In the genomic region with DNA sequence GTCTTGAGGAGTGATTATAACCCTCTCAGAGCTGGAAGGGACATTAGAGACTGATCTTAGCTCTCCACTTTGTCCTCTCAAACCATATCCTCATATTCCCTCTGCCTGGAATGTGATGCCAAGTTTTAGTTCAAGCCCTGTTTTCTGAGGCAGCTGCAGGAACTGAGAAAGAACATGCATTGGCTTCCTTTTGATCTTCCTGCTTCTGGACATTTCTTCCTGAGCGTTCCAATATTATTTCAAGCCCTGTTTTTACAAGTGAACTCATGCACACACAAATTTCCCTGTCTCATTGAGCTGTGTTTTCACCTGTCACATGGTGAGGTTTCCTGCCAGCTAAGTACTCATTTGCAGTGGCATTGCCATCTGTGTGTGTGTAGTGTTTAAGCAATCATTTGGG, we compare ENCODE assay signal across 12 cellular contexts. TPM values are rescaled to one million over a fixed set of nuclear protein-coding genes. Genes with fewer than 3 reads are reported as not detected.
DNase-seq lines count a peak whose midpoint lies in the region; ATAC-seq, FAIRE-seq and TF ChIP-seq lines count a peak whose summit lies in the region.
"Had no signal": no experiment of that assay in that cellular context is flagged by ENCODE, and none has a peak within 500 bp of the region (broad histone marks: within the 10 kb centered on the region; RNA-seq: fewer than 3 reads in every experiment).

No MANE protein-coding gene starts in this region.

- no peak for FAIRE-seq in HepG2 (lab: Jason Lieb, UNC)

- no peak for TF ChIP-seq EP300 in HepG2 (IDR thresholded peaks at IDR 0.05; ENCODE audit: low read depth in 2 of 2, low read length in 2 of 2)
- TF ChIP-seq EP300 in HepG2 (CRISPR knock-in tag; IDR thresholded peaks at IDR 0.05; ENCODE audit: borderline replicate concordance), result no peak
- TF ChIP-seq EP300 in suprapubic skin (IDR thresholded peaks at IDR 0.05), result no peak

- TF ChIP-seq RAD21 in liver (IDR thresholded peaks at IDR 0.05) (peak in 1 of 2 donors; percentile 30), HepG2 (CRISPR knock-in tag; IDR thresholded peaks at IDR 0.05) (no peak)

- H3K27ac ChIP-seq in liver (ENCODE audit: low read depth in 1 of 2, low read length in 2 of 2) (no peak overlapping the region), HepG2 (ENCODE audit: extremely low read length, insufficient read depth, low read length) (no peak overlapping the region), tibial artery (no peak overlapping the region), suprapubic skin (no peak overlapping the region)

- H3K9me3 ChIP-seq in liver (ENCODE audit: control insufficient read depth in 4 of 4, low read length in 3 of 4), result no peaks in the 10 kb centered on the region
- no peaks in the 10 kb centered on the region for H3K9me3 ChIP-seq in HepG2 (ENCODE audit: low read length)
- H3K9me3 ChIP-seq in tibial artery, result no peaks in the 10 kb centered on the region
- no peaks in the 10 kb centered on the region for H3K9me3 ChIP-seq in suprapubic skin

- TF ChIP-seq CTCF in liver (IDR thresholded peaks at IDR 0.05; ENCODE audit: low read depth, low read length, missing input control), result no peak
- no peak for TF ChIP-seq CTCF in HepG2 (CRISPR knock-in tag; IDR thresholded peaks at IDR 0.05)
- no peak for TF ChIP-seq CTCF in tibial artery (IDR thresholded peaks at IDR 0.05)
- TF ChIP-seq CTCF in suprapubic skin (IDR thresholded peaks at IDR 0.05), result no peak

- H2AFZ ChIP-seq in HepG2 (ENCODE audit: low read length), result no peak overlapping the region

- H4K20me1 ChIP-seq in HepG2 (ENCODE audit: insufficient read depth, low read length), result no peaks in the 10 kb centered on the region

- no peak for TF ChIP-seq POLR2A in HepG2 (IDR thresholded peaks at IDR 0.05; ENCODE audit: insufficient read depth in 1 of 2, low read depth in 2 of 2, low read length in 2 of 2)
- no peak for TF ChIP-seq POLR2A in suprapubic skin (IDR thresholded peaks at IDR 0.05)

- H3K79me2 ChIP-seq in HepG2 (ENCODE audit: insufficient read depth, low read length), result peaks cover 4% of the 10 kb centered on the region

- H3K27me3 ChIP-seq in liver (ENCODE audit: control insufficient read depth in 4 of 4, insufficient read depth in 4 of 4, low read length in 3 of 4), result no peaks in the 10 kb centered on the region
- no peaks in the 10 kb centered on the region for H3K27me3 ChIP-seq in HepG2 (ENCODE audit: control insufficient read depth in 1 of 2, insufficient read depth in 2 of 2, low read length in 2 of 2)
- H3K27me3 ChIP-seq in tibial artery, result no peaks in the 10 kb centered on the region
- no peaks in the 10 kb centered on the region for H3K27me3 ChIP-seq in suprapubic skin

- DNase-seq in HepG2 (ENCODE audit: low spot score) (no peak), cerebellum (ENCODE audit: low spot score) (peak; percentile 43), lung microvascular endothelial cell (ENCODE audit: low read depth in 2 of 2) (peak; percentile 81 to 82), putamen (ENCODE audit: low spot score) (no peak), tibial artery (no peak), suprapubic skin (ENCODE audit: low spot score in 2 of 2) (no peak)
- no peak for DNase-seq in activated CD4-positive, alpha-beta T cell treated with anti-CD3 and anti-CD28 coated beads, Interleukin-2, amount 50 U/mL, for 1 hour
- DNase-seq: activated CD4-positive, alpha-beta T cell treated with anti-CD3 and anti-CD28 coated beads, Interleukin-2, amount 50 U/mL, for 4 hours; activated naive CD4-positive, alpha-beta T cell treated with Interleukin-2 at 50 U/mL for 16 hours; EL; stimulated activated naive CD4-positive, alpha-beta T cell treated with Interleukin-2 at 50 U/mL for 16 hours had no signal

- CTCF ChIA-PET in HepG2 (lab: Yijun Ruan, JAX; ENCODE audit: low intra/inter-chr PET ratio, low total read pairs), result no interaction called here

- no peak for ATAC-seq in HepG2

- in situ Hi-C loops in HepG2 (cut with HindIII; ENCODE audit: extremely low pct_ligation_motif_present, low pct_unique_long_range_greater_than_20kb), result no loop called here

- no peak overlapping the region for H3K4me2 ChIP-seq in HepG2 (ENCODE audit: low read depth, low read length)

- intact Hi-C loops in HepG2 (cut with micrococcal nuclease; ENCODE audit: unreplicated experiment), result no loop called here
- intact Hi-C loops in tibial artery (cut with DNase I; ENCODE audit: low total_unique reads), result no loop called here

- BruUV-seq in HepG2 (replicated peaks; lab: Mats Ljungman, UMichigan), result no TSS peak

- POLR2A ChIA-PET in HepG2 (lab: Yijun Ruan, JAX), result interaction anchor here (0.6 to 1.2 kb wide), 2 partner anchors 11 to 17 kb away, joined by 3 to 7 read pairs; partner anchors contain the start of gene FOCAD

- no peaks in the 10 kb centered on the region for H3K4me1 ChIP-seq in liver (ENCODE audit: control insufficient read depth in 4 of 4, insufficient read depth in 4 of 4, low read length in 3 of 4)
- peaks cover 25% of the 10 kb centered on the region for H3K4me1 ChIP-seq in HepG2 (ENCODE audit: insufficient read depth, low read length)
- peaks cover 0 to 14% (median 2%) of the 10 kb centered on the region in 4 donors for H3K4me1 ChIP-seq in tibial artery
- H3K4me1 ChIP-seq in suprapubic skin, result peaks cover 7% of the 10 kb centered on the region

- H3K9ac ChIP-seq in liver (ENCODE audit: low read depth in 1 of 2, low read length in 2 of 2) (no peak overlapping the region), HepG2 (ENCODE audit: insufficient read depth, low read depth, low read length) (no peak overlapping the region)

- H3K36me3 ChIP-seq in liver (ENCODE audit: control insufficient read depth in 4 of 4, insufficient read depth in 3 of 4, low read depth in 1 of 4, low read length in 3 of 4) (no peaks in the 10 kb centered on the region), HepG2 (replicated peaks in 1 of 2; ENCODE audit: control insufficient read depth in 1 of 2, insufficient read depth in 2 of 2, low read length in 2 of 2) (no peaks in the 10 kb centered on the region), tibial artery (no peaks in the 10 kb centered on the region), suprapubic skin (no peaks in the 10 kb centered on the region)

- H3K4me3 ChIP-seq in liver (ENCODE audit: low read depth in 1 of 3, low read length in 3 of 3) (no peak overlapping the region), HepG2 (replicated peaks in 1 of 3; ENCODE audit: insufficient read depth in 1 of 3, low read depth in 2 of 3, low read length in 3 of 3) (no peak overlapping the region), tibial artery (no peak overlapping the region), suprapubic skin (no peak overlapping the region)

- WGBS in liver, result 57% methylated on average over 1 of the region's 1 CpG
- 76% methylated on average over 1 of the region's 1 CpG for WGBS in HepG2 (ENCODE audit: low lambda C conversion rate)
- 16% methylated on average over 1 of the region's 1 CpG for WGBS in suprapubic skin

TF ChIP-seq in liver, 16 proteins besides CTCF, POLR2A, EP300 and RAD21:
- TF ChIP-seq FOXA2 (IDR thresholded peaks at IDR 0.05) (no peak), NR2F2 (IDR thresholded peaks at IDR 0.05) (peak; percentile 14)

TF ChIP-seq in HepG2, 621 proteins besides CTCF, POLR2A, EP300 and RAD21 (continues in another document):
- TF ChIP-seq CSRNP2 (CRISPR knock-in tag; conservative IDR thresholded peaks at IDR 0.05; ENCODE audit: low read depth), result no peak
- no peak for TF ChIP-seq ZBTB21 (CRISPR knock-in tag; IDR thresholded peaks at IDR 0.05)

RNA-seq across cellular contexts. Expression of gene FOCAD, which starts 17.0 kb away (rescaled TPM):
- 10 to 100 TPM; 16.8 to 21.0 TPM for total RNA-seq in liver
- polyA plus RNA-seq in liver, result 1 to 10 TPM; 3.2 to 3.8 TPM
- total RNA-seq in HepG2 (2016; rRNA removed; fragmentation: Illumina TruSeq; extraction: Trizol), result 31.1 and 52.7 TPM in 2 replicates
- total RNA-seq in HepG2 (2016; cell fraction: cytosol; rRNA removed; fragmentation: Illumina TruSeq; extraction: Trizol; ENCODE audit: low read depth), result 26.3 and 27.6 TPM in 2 replicates
- 29.2 and 47.9 TPM in 2 replicates for total RNA-seq in HepG2 (2016; cell fraction: insoluble cytoplasmic fraction; rRNA removed; fragmentation: Illumina TruSeq; extraction: Trizol)
- total RNA-seq in HepG2 (2016; cell fraction: membrane; rRNA removed; fragmentation: Illumina TruSeq; extraction: Trizol), result 25.4 and 36.7 TPM in 2 replicates
- 37.8 and 42.8 TPM in 2 replicates for total RNA-seq in HepG2 (2016; cell fraction: nucleus; rRNA removed; fragmentation: Illumina TruSeq; extraction: Trizol)
- polyA plus RNA-seq in HepG2 (2011; rRNA removed), result 14.6 and 18.0 TPM in 2 replicates
- polyA plus RNA-seq in HepG2 (2011; cell fraction: cytosol; rRNA removed), result 11.3 and 11.6 TPM in 2 replicates
- polyA plus RNA-seq in HepG2 (2011; cell fraction: nucleus; rRNA removed), result 19.6 and 24.6 TPM in 2 replicates
- polyA plus RNA-seq in HepG2 (2012), result 9.1 and 11.1 TPM in 2 replicates
- 0.66 and 0.68 TPM in 2 replicates for polyA plus RNA-seq in HepG2 (2016; cell fraction: cytosol; fragmentation: Illumina TruSeq; extraction: Trizol; ENCODE audit: low read depth)
- polyA plus RNA-seq in HepG2 (2016; cell fraction: insoluble cytoplasmic fraction; fragmentation: Illumina TruSeq; extraction: Trizol; ENCODE audit: low read depth), result 20.9 and 21.6 TPM in 2 replicates
- 2.1 and 2.2 TPM in 2 replicates for polyA plus RNA-seq in HepG2 (2016; cell fraction: membrane; fragmentation: Illumina TruSeq; extraction: Trizol; ENCODE audit: low read depth)
- polyA plus RNA-seq in HepG2 (2016; cell fraction: nucleus; fragmentation: Illumina TruSeq; extraction: Trizol; ENCODE audit: insufficient read depth, low read depth), result 12.2 and 12.4 TPM in 2 replicates
- 107 and 126 TPM in 2 replicates for polyA minus RNA-seq in HepG2 (2011; rRNA and poly(A)+ RNA removed; ENCODE audit: low replicate concordance)
- 46.4 and 48.7 TPM in 2 replicates for polyA minus RNA-seq in HepG2 (2011; cell fraction: cytosol; rRNA and poly(A)+ RNA removed)
- 77.1 and 88.3 TPM in 2 replicates for polyA minus RNA-seq in HepG2 (2011; cell fraction: nucleus; rRNA and poly(A)+ RNA removed)
- total RNA-seq in cerebellum, result 97.0 TPM
- total RNA-seq in lung microvascular endothelial cell, result 77.1 and 102 TPM in 2 replicates
- total RNA-seq in suprapubic skin, result 10 to 100 TPM; 24.0 to 64.5 (median 33.1) TPM

Comparison
In these comparisons a context has a peak if more than half of its experiments do, and no peak if none do; other contexts are left out.
1. DNase-seq: peak in cerebellum (single experiment) and lung microvascular endothelial cell (2 of 2); none in HepG2 (single experiment), putamen (single experiment), activated CD4-positive, alpha-beta T cell treated with anti-CD3 and anti-CD28 coated beads, Interleukin-2, amount 50 U/mL, for 1 hour (single experiment), tibial artery (0 of 2) and suprapubic skin (0 of 2).